In genomic region chr6:52666523-52666922, GRCh38 we compare ENCODE assay signal across 23 cellular contexts. TPM values are rescaled to one million over a fixed set of nuclear protein-coding genes. Genes with fewer than 3 reads are reported as not detected.
DNase-seq lines count a peak whose midpoint lies in the region; FAIRE-seq and TF ChIP-seq lines count a peak whose summit lies in the region.
"Had no signal": no experiment of that assay in that cellular context is flagged by ENCODE, and none has a peak within 500 bp of the region (broad histone marks: within the 10 kb centered on the region; RNA-seq: fewer than 3 reads in every experiment).

No MANE protein-coding gene starts in this region.

- H3K27me3 ChIP-seq in HUES6 (ENCODE audit: control insufficient read depth, insufficient read depth, low read length) (peaks cover 5% of the 10 kb centered on the region; the same call in 1 of the 2 replicates), mesendoderm (ENCODE audit: insufficient read depth, low read length, poor library complexity) (no peaks in the 10 kb centered on the region), H9 (ENCODE audit: insufficient read depth, low read length) (peaks cover 5% of the 10 kb centered on the region; the same call in 1 of the 2 replicates), breast epithelium (no peaks in the 10 kb centered on the region)

- H3K36me3 Mint-ChIP-seq in H9 (ENCODE audit: insufficient read depth in 1 of 3, low read depth in 3 of 3): peaks cover 9 to 20% (median 12%) of the 10 kb centered on the region in 3 experiments
- H3K36me3 Mint-ChIP-seq: CD14-positive monocyte had no signal

- H3K23me2 ChIP-seq in H9 (ENCODE audit: insufficient read length, low read depth, low read length, poor library complexity, severe bottlenecking): peaks cover 19% of the 10 kb centered on the region

- no CpG with 5 or more reads among the region's 2 CpGs for WGBS in mesendoderm (ENCODE audit: extremely low coverage, insufficient coverage, low lambda C conversion rate)
- WGBS in H9 (ENCODE audit: extremely low coverage, insufficient read length, low lambda C conversion rate): no CpG with 5 or more reads among the region's 2 CpGs

- H3K9me3 ChIP-seq in HUES6 (ENCODE audit: control insufficient read depth, insufficient read depth, low read depth, low read length) (no peaks in the 10 kb centered on the region), H9 (ENCODE audit: control insufficient read depth, low read depth, low read length) (no peaks in the 10 kb centered on the region), breast epithelium (no peaks in the 10 kb centered on the region)
- H3K9me3 ChIP-seq: neutrophil had no signal

- no peak overlapping the region for H3K4me3 Mint-ChIP-seq in H9
- H3K4me3 Mint-ChIP-seq: central memory CD8-positive, alpha-beta T cell had no signal

- H3K18ac ChIP-seq in mesendoderm (ENCODE audit: low read length) (no peak overlapping the region), H9 (ENCODE audit: insufficient read length, low read depth, low read length) (no peak overlapping the region)

- CTCF ChIA-PET in AG04449 (lab: Yijun Ruan, JAX): interaction anchor here (1.0 to 2.8 kb wide), 4 partner anchors 15 to 259 kb away, joined by 5 to 36 read pairs (median 14); no protein-coding TSS in a partner anchor

- POLR2A ChIA-PET in AG04449 (lab: Yijun Ruan, JAX): interaction anchor here (0.7 kb wide), 1 partner anchor 145 kb away, joined by 3 read pairs; no protein-coding TSS in a partner anchor

- intact Hi-C loops in breast epithelium (cut with DNase I; ENCODE audit: low total_unique reads): no loop called here

- peak overlapping the region; percentile 58 for H3K56ac ChIP-seq in mesendoderm (ENCODE audit: low read length)
- H3K56ac ChIP-seq in H9 (ENCODE audit: insufficient read length, low read depth, low read length): no peak overlapping the region

- DNase-seq in AG04449 (ENCODE audit: low read depth, low spot score) (no peak), choroid plexus epithelial cell (ENCODE audit: low read depth) (no peak), mesendoderm (no peak), H9 (no peak), breast epithelium (ENCODE audit: low spot score in 2 of 2) (no peak), GM12892 (ENCODE audit: insufficient read length) (no peak)
- DNase-seq in activated CD4-positive, alpha-beta T cell treated with anti-CD3 and anti-CD28 coated beads, Interleukin-2, amount 50 U/mL, for 4 hours: no peak
- DNase-seq: activated CD8-positive, alpha-beta memory T cell treated with anti-CD3 and anti-CD28 coated beads for 24 hours; activated naive CD4-positive, alpha-beta T cell treated with anti-CD3 and anti-CD28 coated beads, Interleukin-2, amount 10 ng/mL, durations not matched to agents 7 days and 5 days; activated T-cell treated with anti-CD3 and anti-CD28 coated beads, Interleukin-2, amount 50 U/mL, for 48 hours; anterior cingulate cortex; effector CD4-positive, alpha-beta T cell; GF-D8; left ventricle myocardium superior; NCI-H1092 treated with DMSO at 0.1 percent for 48 hours; NCI-H2029 treated with DMSO at 0.1 percent for 48 hours; NCI-H446; stimulated activated CD8-positive, alpha-beta memory T cell treated with anti-CD3 and anti-CD28 coated beads, Interleukin-4, amount 100 ng/mL, for 48 hours had no signal

- H3K36me3 ChIP-seq in HUES6 (ENCODE audit: control insufficient read depth, insufficient read depth, low read length) (peaks cover 12% of the 10 kb centered on the region), mesendoderm (ENCODE audit: control insufficient read depth, insufficient read depth, low read length) (no peaks in the 10 kb centered on the region), breast epithelium (no peaks in the 10 kb centered on the region)
- H3K36me3 ChIP-seq: neutrophil had no signal

- H3K4me1 ChIP-seq in HUES6 (ENCODE audit: control insufficient read depth, insufficient read depth, low read length) (peaks cover 11% of the 10 kb centered on the region; the same call in 1 of the 2 replicates), mesendoderm (ENCODE audit: control insufficient read depth, low read depth, low read length) (peaks cover 14% of the 10 kb centered on the region), H9 (ENCODE audit: insufficient read depth, low read length) (peaks cover 6% of the 10 kb centered on the region; the same call in 1 of the 2 replicates), breast epithelium (peaks cover 0 to 3% of the 10 kb centered on the region in 2 donors)

- H3K23ac ChIP-seq in mesendoderm (ENCODE audit: low read length) (no peak overlapping the region), H9 (ENCODE audit: insufficient read length, low read depth, low read length) (no peak overlapping the region)

- H3T11ph ChIP-seq in H9 (ENCODE audit: low read length): no peak overlapping the region

- H3K27ac Mint-ChIP-seq in H9: no peak overlapping the region
- H3K27ac Mint-ChIP-seq: activated naive CD4-positive, alpha-beta T cell treated with anti-CD3 and anti-CD28 coated beads, Interleukin-2, amount 10 ng/mL, durations not matched to agents 7 days and 5 days; CD14-positive monocyte had no signal

- H2BK5ac ChIP-seq in mesendoderm (ENCODE audit: low read length): no peak overlapping the region
- no peak overlapping the region for H2BK5ac ChIP-seq in H9 (ENCODE audit: insufficient read length, low read length)

- H3K4me1 Mint-ChIP-seq in H9: peaks cover 8 to 11% of the 10 kb centered on the region in 2 experiments

- H4K5ac ChIP-seq in mesendoderm (ENCODE audit: low read length) (no peak overlapping the region), H9 (ENCODE audit: insufficient read length, low read depth, low read length) (no peak overlapping the region)

- H2BK120ac ChIP-seq in mesendoderm (ENCODE audit: low read depth, low read length): no peak overlapping the region
- no peak overlapping the region for H2BK120ac ChIP-seq in H9 (ENCODE audit: low read depth, low read length, poor library complexity, severe bottlenecking)

- H3K79me1 ChIP-seq in mesendoderm (ENCODE audit: low read length): peaks cover 14% of the 10 kb centered on the region
- no peaks in the 10 kb centered on the region for H3K79me1 ChIP-seq in H9 (ENCODE audit: insufficient read depth, low read depth, low read length, poor library complexity, severe bottlenecking)

- no peaks in the 10 kb centered on the region for H4K20me1 ChIP-seq in H9 (ENCODE audit: control insufficient read depth, insufficient read depth, insufficient read length)

- H4K91ac ChIP-seq in H9 (ENCODE audit: insufficient read length, low read depth, low read length): no peak overlapping the region

- H3K4me2 ChIP-seq in mesendoderm (ENCODE audit: low read length): peak overlapping the region; percentile 75
- H3K4me2 ChIP-seq in H9 (ENCODE audit: insufficient read depth, insufficient read length, low read length): no peak overlapping the region

- TF ChIP-seq CTCF in AG04449 (IDR thresholded peaks at IDR 0.05; ENCODE audit: insufficient read depth, low read length, missing control alignments) (no peak), choroid plexus epithelial cell (conservative IDR thresholded peaks at IDR 0.05; ENCODE audit: low read depth, low read length) (no peak), H9 (conservative IDR thresholded peaks at IDR 0.05) (no peak), breast epithelium (IDR thresholded peaks at IDR 0.05) (no peak)

- H2BK20ac ChIP-seq in H9 (ENCODE audit: low read depth, low read length, poor library complexity, severe bottlenecking): no peak overlapping the region

- H3K79me2 ChIP-seq in mesendoderm (ENCODE audit: control insufficient read depth, insufficient read depth, low read length): peaks cover 9% of the 10 kb centered on the region
- H3K79me2 ChIP-seq in H9 (ENCODE audit: insufficient read depth, low read length): no peaks in the 10 kb centered on the region

- H3K9ac ChIP-seq in HUES6 (ENCODE audit: low read length) (no peak overlapping the region), mesendoderm (ENCODE audit: low read length) (peak overlapping the region; percentile 78), H9 (ENCODE audit: extremely low read depth, insufficient read length, low read length) (no peak overlapping the region)

- TF ChIP-seq POLR2A in breast epithelium (IDR thresholded peaks at IDR 0.05): no peak
- no peak for TF ChIP-seq POLR2A in GM12892 (IDR thresholded peaks at IDR 0.05; ENCODE audit: low read depth, low read length)

- H4K8ac ChIP-seq in mesendoderm (ENCODE audit: low read depth, low read length): no peak overlapping the region
- H4K8ac ChIP-seq in H9 (replicated peaks; ENCODE audit: insufficient read length, low read depth, low read length): no peak overlapping the region

- H3K4ac ChIP-seq in mesendoderm (ENCODE audit: low read depth, low read length): no peak overlapping the region
- H3K4ac ChIP-seq in H9 (ENCODE audit: low read depth, low read length): no peak overlapping the region

- H3K4me3 ChIP-seq in AG04449 (ENCODE audit: low read depth, low read length) (peak overlapping the region; percentile 62), HUES6 (ENCODE audit: low read depth, low read length) (peak overlapping the region; percentile 83; the same call in 1 of the 2 replicates), choroid plexus epithelial cell (ENCODE audit: low read depth, low read length) (peak overlapping the region; percentile 72), mesendoderm (ENCODE audit: low read length) (no peak overlapping the region), breast epithelium (no peak overlapping the region)

- no peak overlapping the region for H2BK12ac ChIP-seq in H9 (ENCODE audit: insufficient read length, low read depth, low read length)

- H2BK15ac ChIP-seq in mesendoderm (replicated peaks; ENCODE audit: low read depth) (no peak overlapping the region), H9 (ENCODE audit: low read depth, low read length) (no peak overlapping the region)

- H2AFZ ChIP-seq in H9 (ENCODE audit: low read length): no peak overlapping the region

- H3K9me3 Mint-ChIP-seq in H9: no peaks in the 10 kb centered on the region
- H3K9me3 Mint-ChIP-seq: activated naive CD4-positive, alpha-beta T cell treated with anti-CD3 and anti-CD28 coated beads, Interleukin-2, amount 10 ng/mL, durations not matched to agents 7 days and 5 days; central memory CD8-positive, alpha-beta T cell had no signal

- peaks cover 4% of the 10 kb centered on the region for H3K27me3 Mint-ChIP-seq in H9 (ENCODE audit: low read depth)
- H3K27me3 Mint-ChIP-seq: activated naive CD4-positive, alpha-beta T cell treated with anti-CD3 and anti-CD28 coated beads, Interleukin-2, amount 10 ng/mL, durations not matched to agents 7 days and 5 days; central memory CD8-positive, alpha-beta T cell had no signal

- H2AK5ac ChIP-seq in mesendoderm (ENCODE audit: low read length): no peak overlapping the region
- no peak overlapping the region for H2AK5ac ChIP-seq in H9 (ENCODE audit: insufficient read length, low read length)

- H3K27ac ChIP-seq in HUES6 (ENCODE audit: low read depth, low read length) (no peak overlapping the region), mesendoderm (ENCODE audit: low read depth, low read length) (no peak overlapping the region), H9 (ENCODE audit: insufficient read length, low read depth, low read length) (no peak overlapping the region), breast epithelium (no peak overlapping the region)
- H3K27ac ChIP-seq: neutrophil had no signal

- H3K14ac ChIP-seq in H9 (ENCODE audit: insufficient read depth, low read length): no peak overlapping the region

- FAIRE-seq in GM12892 (lab: Jason Lieb, UNC): no peak
- FAIRE-seq: A204.1 had no signal

RNA-seq across cellular contexts. Expression of gene TMEM14A, which starts 4.4 kb away (rescaled TPM):
- polyA plus RNA-seq in mesendoderm (2013, experiment 1 of 2): 9.3 TPM
- polyA plus RNA-seq in mesendoderm (2013, experiment 2 of 2): 9.7 TPM
- 7.3 and 10.7 TPM in 2 replicates for total RNA-seq in H9 (2021)
- total RNA-seq in breast epithelium: 10 to 100 TPM; 16.5 to 33.2 (median 19.7) TPM
- 26.6 TPM for polyA plus RNA-seq in GM12892 (2012; ENCODE audit: missing spikeins)

Comparison
In these comparisons a context has a peak if more than half of its experiments do, and no peak if none do; other contexts are left out.
1. H3K4me3 ChIP-seq: peak in AG04449 (single experiment), HUES6 (single experiment) and choroid plexus epithelial cell (single experiment); none in mesendoderm (single experiment) and breast epithelium (0 of 3).